18 cellular contexts compared by ENCODE assay signal in the genomic region with DNA sequence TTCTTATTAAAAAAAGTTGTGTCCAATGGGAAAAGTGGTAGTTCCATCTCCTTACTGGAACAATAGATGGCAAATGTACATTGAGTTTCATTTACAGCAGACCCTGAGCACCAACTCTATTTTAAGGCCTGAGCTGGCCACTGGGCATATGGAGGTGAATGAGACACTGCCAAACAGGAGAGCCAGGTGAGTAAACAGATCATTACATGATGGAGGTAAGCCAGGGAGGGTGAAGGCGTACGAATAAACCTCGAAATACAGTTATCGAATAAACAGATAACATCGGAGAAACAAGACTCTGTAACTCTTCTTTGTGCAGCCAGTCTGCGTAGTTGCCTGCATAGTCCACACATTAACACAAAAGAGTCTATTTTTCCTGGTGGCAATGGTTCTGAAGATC.
"Had no signal": no experiment of that assay in that cellular context is flagged by ENCODE, and none has a peak within 500 bp of the region (broad histone marks: within the 10 kb centered on the region; RNA-seq: fewer than 3 reads in every experiment).

No MANE protein-coding gene starts in this region.

- H3K9me3 ChIP-seq: body of pancreas, neutrophil, testis had no signal

- H3K4me2 ChIP-seq: hepatocyte had no signal

- DNase-seq: activated CD4-positive, alpha-beta T cell treated with anti-CD3 and anti-CD28 coated beads, Interleukin-2, amount 10 ng/mL, durations not matched to agents 24 days and 14 days; activated CD8-positive, alpha-beta T cell treated with anti-CD3 and anti-CD28 coated beads for 36 hours; activated naive CD4-positive, alpha-beta T cell treated with anti-CD3 and anti-CD28 coated beads for 36 hours; activated T-cell treated with anti-CD3 and anti-CD28 coated beads, Interleukin-2, amount 50 U/mL, for 4 hours; caudate nucleus; dorsolateral prefrontal cortex; foreskin keratinocyte; stimulated activated CD4-positive, alpha-beta T cell treated with anti-CD3 and anti-CD28 coated beads, Interleukin-4, amount 100 ng/mL, for 4 hours; testis had no signal

- H2AFZ ChIP-seq: hepatocyte, parathyroid adenoma had no signal

- ATAC-seq: activated CD8-positive, alpha-beta T cell treated with anti-CD3 and anti-CD28 coated beads for 36 hours; activated T-cell treated with anti-CD3 and anti-CD28 coated beads, Interleukin-2, amount 50 U/mL, for 4 hours; body of pancreas; foreskin keratinocyte; natural killer cell treated with Interleukin-12 subunit alpha and Interleukin-12 subunit beta and Interleukin-15 and Interleukin-18, amount 100 ng/mL, for 72 hours; sciatic nerve; stimulated activated memory B cell treated with anti-CD40 and anti-IgM and Interleukin-4, amounts not matched to agents 10 μg/mL and 1 μg/mL and 100 μg/mL, for 72 hours had no signal

- H3K9ac ChIP-seq: parathyroid adenoma had no signal

- H3K79me2 ChIP-seq: hepatocyte, parathyroid adenoma had no signal

- H3K36me3 ChIP-seq: neutrophil had no signal

- H3K4me3 ChIP-seq: body of pancreas, dorsolateral prefrontal cortex, hepatocyte, lung, testis had no signal

- H3K27me3 ChIP-seq: body of pancreas, dorsolateral prefrontal cortex, foreskin keratinocyte, hepatocyte, testis had no signal

- FAIRE-seq: colon had no signal

- H3K27ac ChIP-seq: body of pancreas, dorsolateral prefrontal cortex, foreskin keratinocyte, hepatocyte, neutrophil, parathyroid adenoma, testis had no signal

- H3K4me1 ChIP-seq: body of pancreas, parathyroid adenoma, testis had no signal
